Comparison of ENCODE assay signal across 9 cellular contexts in genomic region chr6:13709698-13710551, GRCh38. TPM values are rescaled to one million over a fixed set of nuclear protein-coding genes. Genes with fewer than 3 reads are reported as not detected.
DNase-seq lines count a peak whose midpoint lies in the region; ATAC-seq, FAIRE-seq and TF ChIP-seq lines count a peak whose summit lies in the region.
"Had no signal": no experiment of that assay in that cellular context is flagged by ENCODE, and none has a peak within 500 bp of the region (broad histone marks: within the 10 kb centered on the region; RNA-seq: fewer than 3 reads in every experiment).

No MANE protein-coding gene starts in this region.

- TF ChIP-seq POLR2A in GM12878 (IDR thresholded peaks at IDR 0.05; ENCODE audit: low read depth, low read length) = no peak
- TF ChIP-seq POLR2A in HepG2 (IDR thresholded peaks at IDR 0.05; ENCODE audit: insufficient read depth in 1 of 2, low read depth in 2 of 2, low read length in 2 of 2) = 0 out of 4 replicates have a peak, but pooled peaks of 1 of the 2 experiments have one; percentile 24

- BruUV-seq in GM12878 (replicated peaks; lab: Mats Ljungman, UMichigan) = TSS peak; percentile 64
- TSS peak; percentile 60 for BruUV-seq in HepG2 (replicated peaks; lab: Mats Ljungman, UMichigan)

- H3K4me3 ChIP-seq in GM12878 = peak overlapping the region; percentile 96
- peak overlapping the region; percentile 92 to 97 (median 95) for H3K4me3 ChIP-seq in HepG2 (replicated peaks in 1 of 3; ENCODE audit: insufficient read depth in 1 of 3, low read depth in 2 of 3, low read length in 3 of 3)
- H3K4me3 ChIP-seq in thymus (ENCODE audit: low read length) = peak overlapping the region; percentile 87

- no peak for TF ChIP-seq RAD21 in GM12878 (IDR thresholded peaks at IDR 0.05; ENCODE audit: insufficient read depth, low read depth, low read length)
- TF ChIP-seq RAD21 in HepG2 (CRISPR knock-in tag; IDR thresholded peaks at IDR 0.05) = no peak

- SMC1A ChIA-PET in GM12878 (lab: Charles Lee; ENCODE audit: uncharacterized antibody, unreplicated experiment) = interaction anchor here (0.6 to 2.7 kb wide), 15 partner anchors 10 to 374 kb away, joined by 3 to 27 read pairs (median 6); partner anchors contain the start of genes NOL7 and SIRT5

- TF ChIP-seq CTCF in GM12878 (IDR thresholded peaks at IDR 0.05 in 2 of 3, conservative IDR thresholded peaks at IDR 0.05 in 1 of 3; ENCODE audit: control insufficient read depth in 2 of 3, extremely low read depth in 1 of 3, insufficient read depth in 1 of 3, low read depth in 3 of 3, low read length in 3 of 3) (no peak), HepG2 (CRISPR knock-in tag; IDR thresholded peaks at IDR 0.05) (no peak)

- H3K9ac ChIP-seq in GM12878 (ENCODE audit: control insufficient read depth, insufficient read depth, low read length) (peak overlapping the region; percentile 85), HepG2 (ENCODE audit: insufficient read depth, low read depth, low read length) (peak overlapping the region; percentile 90)

- H3K27ac ChIP-seq in GM12878 (ENCODE audit: control insufficient read depth, insufficient read depth) (peak overlapping the region; percentile 74), HepG2 (ENCODE audit: extremely low read length, insufficient read depth, low read length) (peak overlapping the region; percentile 88), thymus (ENCODE audit: low read depth) (peak overlapping the region; percentile 94)

- ATAC-seq in GM12878 (peak; percentile 15; the same call in 2 of the 3 replicates), HepG2 (0 out of 3 replicates have a peak, but pooled peaks have one; percentile 10), GM21515 (IDR thresholded peaks at IDR 0.05; ENCODE audit: unreplicated experiment) (no peak)

- no peak for TF ChIP-seq EP300 in GM12878 (IDR thresholded peaks at IDR 0.05; ENCODE audit: borderline replicate concordance in 1 of 2, control insufficient read depth in 1 of 2, low read depth in 2 of 2, low read length in 2 of 2)
- no peak for TF ChIP-seq EP300 in HepG2 (IDR thresholded peaks at IDR 0.05; ENCODE audit: low read depth in 2 of 2, low read length in 2 of 2)
- no peak for TF ChIP-seq EP300 in HepG2 (CRISPR knock-in tag; IDR thresholded peaks at IDR 0.05; ENCODE audit: borderline replicate concordance)

- H4K20me1 ChIP-seq in GM12878 (ENCODE audit: control insufficient read depth, insufficient read depth) (no peaks in the 10 kb centered on the region; the same call in 1 of the 2 replicates), HepG2 (ENCODE audit: insufficient read depth, low read length) (peaks cover 19% of the 10 kb centered on the region)

- H2AFZ ChIP-seq in GM12878 (ENCODE audit: control insufficient read depth, low read depth, low read length) (no peak overlapping the region), HepG2 (ENCODE audit: low read length) (no peak overlapping the region)

- H3K4me1 ChIP-seq in GM12878 (ENCODE audit: control insufficient read depth, insufficient read depth, low read length) (no peaks in the 10 kb centered on the region), HepG2 (ENCODE audit: insufficient read depth, low read length) (peaks cover 37% of the 10 kb centered on the region), thymus (ENCODE audit: control insufficient read depth, insufficient read depth, low read length) (peaks cover 7% of the 10 kb centered on the region)

- DNase-seq in NCI-H524 (lab: John Stamatoyannopoulos, UW) (peak; percentile 1 to 29), NCI-H524 treated with DMSO at 0.1 percent for 48 hours (lab: John Stamatoyannopoulos, UW) (no peak), NCI-H2171 (lab: John Stamatoyannopoulos, UW) (peak; percentile 3), GM12878 (ENCODE audit: low read depth, low spot score) (no peak), HepG2 (ENCODE audit: low spot score) (peak; percentile 54), cortex of kidney (lab: John Stamatoyannopoulos, UW) (no peak)

- H3K79me2 ChIP-seq in GM12878 (ENCODE audit: control insufficient read depth, insufficient read depth, low read length) = peaks cover 56% of the 10 kb centered on the region
- peaks cover 59% of the 10 kb centered on the region for H3K79me2 ChIP-seq in HepG2 (ENCODE audit: insufficient read depth, low read length)

- in situ Hi-C loops in GM12878 (cut with MboI) (no loop called here), HepG2 (cut with HindIII; ENCODE audit: extremely low pct_ligation_motif_present, low pct_unique_long_range_greater_than_20kb) (loop anchor here (5.0 kb wide), 1 partner anchor 93 kb away; the partner anchor contains the start of gene NOL7)

- intact Hi-C loops in GM12878 (cut with micrococcal nuclease; ENCODE audit: unreplicated experiment) = loop anchor here (5.0 kb wide), 1 partner anchor 93 kb away; the partner anchor contains the start of gene NOL7
- intact Hi-C loops in HepG2 (cut with micrococcal nuclease; ENCODE audit: unreplicated experiment) = loop anchor here (1.0 to 5.0 kb wide), 4 partner anchors 32 to 102 kb away; partner anchors contain the start of genes MCUR1 and NOL7

- FAIRE-seq in GM12878 (lab: Jason Lieb, UNC) = peak; percentile 80
- FAIRE-seq in HepG2 (lab: Jason Lieb, UNC) = peak; percentile 42
- FAIRE-seq: colon had no signal

- H3K27me3 ChIP-seq in GM12878 (replicated peaks in 1 of 2; ENCODE audit: control insufficient read depth in 2 of 2, insufficient read depth in 2 of 2, low read length in 1 of 2) (no peaks in the 10 kb centered on the region), HepG2 (ENCODE audit: control insufficient read depth in 1 of 2, insufficient read depth in 2 of 2, low read length in 2 of 2) (no peaks in the 10 kb centered on the region; a peak in 1 of 5 replicates), thymus (ENCODE audit: control insufficient read depth, insufficient read depth) (no peaks in the 10 kb centered on the region)

- CTCF ChIA-PET in GM12878 (lab: Yijun Ruan, JAX) (interaction anchor here (1.1 to 2.0 kb wide), 9 partner anchors 9 to 372 kb away, joined by 3 to 14 read pairs (median 6); partner anchors contain the start of genes NOL7 and SIRT5), HepG2 (lab: Yijun Ruan, JAX; ENCODE audit: low intra/inter-chr PET ratio, low total read pairs) (no interaction called here)

- WGBS in GM12878 (ENCODE audit: insufficient coverage, insufficient replicate concordance, low lambda C conversion rate, missing lambda C conversion rate) = 6% methylated on average over 10 of the region's 10 CpGs
- WGBS in HepG2 (ENCODE audit: low lambda C conversion rate) = under 1% methylated on average over 10 of the region's 10 CpGs
- WGBS in thymus = 1% methylated on average over 10 of the region's 10 CpGs

- H3K9me3 ChIP-seq in GM12878 (replicated peaks; ENCODE audit: control insufficient read depth, insufficient read depth, low read length) (no peaks in the 10 kb centered on the region), HepG2 (ENCODE audit: low read length) (no peaks in the 10 kb centered on the region), thymus (ENCODE audit: control insufficient read depth) (no peaks in the 10 kb centered on the region)

- POLR2A ChIA-PET in GM12878 (lab: Charles Lee) = interaction anchor here (1.1 to 2.4 kb wide), 3 partner anchors 10 to 94 kb away, joined by 4 to 12 read pairs (median 7); partner anchors contain the start of gene NOL7
- POLR2A ChIA-PET in HepG2 (lab: Yijun Ruan, JAX) = interaction anchor here (1.0 to 3.0 kb wide), 10 partner anchors 9 to 302 kb away, joined by 3 to 12 read pairs (median 6); partner anchors contain the start of genes MCUR1, NOL7 and SIRT5

- no peaks in the 10 kb centered on the region; a peak in 1 of 4 replicates for H3K36me3 ChIP-seq in GM12878 (ENCODE audit: control insufficient read depth in 2 of 2, insufficient read depth in 2 of 2, low read length in 1 of 2)
- no peaks in the 10 kb centered on the region; a peak in 1 of 5 replicates for H3K36me3 ChIP-seq in HepG2 (replicated peaks in 1 of 2; ENCODE audit: control insufficient read depth in 1 of 2, insufficient read depth in 2 of 2, low read length in 2 of 2)
- no peaks in the 10 kb centered on the region for H3K36me3 ChIP-seq in thymus (ENCODE audit: control insufficient read depth, insufficient read depth)

- H3K4me2 ChIP-seq in GM12878 (ENCODE audit: control insufficient read depth, insufficient read depth) = peak overlapping the region; percentile 68
- peak overlapping the region; percentile 96 for H3K4me2 ChIP-seq in HepG2 (ENCODE audit: low read depth, low read length)

- RAD21 ChIA-PET in GM12878 (lab: Charles Lee; ENCODE audit: unreplicated experiment) = interaction anchor here (0.7 to 2.3 kb wide), 11 partner anchors 9 to 282 kb away, joined by 3 to 21 read pairs (median 4); partner anchors contain the start of genes NOL7 and SIRT5

RNA-seq across cellular contexts. Expression of gene RANBP9, which starts 1.7 kb away (rescaled TPM):
- total RNA-seq in GM12878 (2013; cell fraction: nucleolus; rRNA removed) = 18.2 and 18.7 TPM in 2 replicates
- total RNA-seq in GM12878 (2014; rRNA removed) (11.3 and 12.9 TPM in 2 replicates), GM12878 (2014; rRNA removed; fragmentation: Illumina TruSeq; extraction: Trizol) (22.5 TPM in 2 replicates), GM12878 (2021) (28.5 and 28.7 TPM in 2 replicates), HepG2 (2016; rRNA removed; fragmentation: Illumina TruSeq; extraction: Trizol) (30.6 and 40.8 TPM in 2 replicates)
- polyA plus RNA-seq in GM12878 (2011; ENCODE audit: low read depth) = 17.2 TPM
- polyA plus RNA-seq in GM12878 (2011; rRNA removed) (21.5 and 32.7 TPM in 2 replicates), GM12878 (2014; fragmentation: Illumina TruSeq; extraction: Trizol) (43.1 and 44.2 TPM in 2 replicates), GM12878 (2014; fragmentation: Nextera tagmentation; extraction: Ambion mirVana) (10 to 100 TPM in 1 of 2 experiments, 1 to 10 TPM in 1; 8.2 to 10.8 TPM), GM12878 (2014; rRNA removed) (15.7 and 21.1 TPM in 2 replicates), GM12878 (2016; fragmentation: Nextera tagmentation; extraction: Ambion mirVana) (1 to 10 TPM; 3.7 to 5.0 TPM), HepG2 (2011; rRNA removed) (22.4 and 26.6 TPM in 2 replicates), thymus (37.9 TPM)
- 15.0 and 15.3 TPM in 2 replicates for polyA plus RNA-seq in GM12878 (2011; cell fraction: cytosol; rRNA removed)
- 17.3 and 21.5 TPM in 2 replicates for polyA plus RNA-seq in GM12878 (2011; cell fraction: nucleus; rRNA removed)
- polyA plus RNA-seq in GM12878 (2012) = 23.4 and 27.1 TPM in 2 replicates
- polyA minus RNA-seq in GM12878 (2011; rRNA and poly(A)+ RNA removed) = 16.4 and 27.4 TPM in 2 replicates
- 10.7 and 14.2 TPM in 2 replicates for polyA minus RNA-seq in GM12878 (2011; cell fraction: cytosol; rRNA and poly(A)+ RNA removed)
- polyA minus RNA-seq in GM12878 (2011; cell fraction: nucleus; rRNA and poly(A)+ RNA removed) = 6.4 and 12.8 TPM in 2 replicates
- total RNA-seq in HepG2 (2016; cell fraction: cytosol; rRNA removed; fragmentation: Illumina TruSeq; extraction: Trizol; ENCODE audit: low read depth) = 49.4 and 57.5 TPM in 2 replicates
- 29.2 and 36.4 TPM in 2 replicates for total RNA-seq in HepG2 (2016; cell fraction: insoluble cytoplasmic fraction; rRNA removed; fragmentation: Illumina TruSeq; extraction: Trizol)
- total RNA-seq in HepG2 (2016; cell fraction: membrane; rRNA removed; fragmentation: Illumina TruSeq; extraction: Trizol) = 51.1 and 60.2 TPM in 2 replicates
- total RNA-seq in HepG2 (2016; cell fraction: nucleus; rRNA removed; fragmentation: Illumina TruSeq; extraction: Trizol) = 28.5 and 30.5 TPM in 2 replicates
- 14.8 and 16.2 TPM in 2 replicates for polyA plus RNA-seq in HepG2 (2011; cell fraction: cytosol; rRNA removed)
- polyA plus RNA-seq in HepG2 (2011; cell fraction: nucleus; rRNA removed) = 22.9 TPM in 2 replicates
- polyA plus RNA-seq in HepG2 (2012) = 32.6 and 36.1 TPM in 2 replicates
- 8.1 and 8.7 TPM in 2 replicates for polyA plus RNA-seq in HepG2 (2016; cell fraction: cytosol; fragmentation: Illumina TruSeq; extraction: Trizol; ENCODE audit: low read depth)
- polyA plus RNA-seq in HepG2 (2016; cell fraction: insoluble cytoplasmic fraction; fragmentation: Illumina TruSeq; extraction: Trizol; ENCODE audit: low read depth) = 43.1 and 50.7 TPM in 2 replicates
- 23.5 and 24.1 TPM in 2 replicates for polyA plus RNA-seq in HepG2 (2016; cell fraction: membrane; fragmentation: Illumina TruSeq; extraction: Trizol; ENCODE audit: low read depth)
- polyA plus RNA-seq in HepG2 (2016; cell fraction: nucleus; fragmentation: Illumina TruSeq; extraction: Trizol; ENCODE audit: insufficient read depth, low read depth) = 49.1 and 54.5 TPM in 2 replicates
- 9.6 and 10.2 TPM in 2 replicates for polyA minus RNA-seq in HepG2 (2011; rRNA and poly(A)+ RNA removed; ENCODE audit: low replicate concordance)
- polyA minus RNA-seq in HepG2 (2011; cell fraction: cytosol; rRNA and poly(A)+ RNA removed) = 26.9 and 31.1 TPM in 2 replicates
- 31.8 and 37.2 TPM in 2 replicates for polyA minus RNA-seq in HepG2 (2011; cell fraction: nucleus; rRNA and poly(A)+ RNA removed)

Comparison
In these comparisons a context has a peak if more than half of its experiments do, and no peak if none do; other contexts are left out.
1. DNase-seq: peak in NCI-H524 (2 of 2), NCI-H2171 (single experiment) and HepG2 (single experiment); none in NCI-H524 treated with DMSO at 0.1 percent for 48 hours (single experiment), GM12878 (single experiment) and cortex of kidney (single experiment).
2. Peak in every context shown above with its lines, with median percentiles within 50 percentile points of each other: H3K27ac ChIP-seq and H3K4me3 ChIP-seq.